In the genomic region with DNA sequence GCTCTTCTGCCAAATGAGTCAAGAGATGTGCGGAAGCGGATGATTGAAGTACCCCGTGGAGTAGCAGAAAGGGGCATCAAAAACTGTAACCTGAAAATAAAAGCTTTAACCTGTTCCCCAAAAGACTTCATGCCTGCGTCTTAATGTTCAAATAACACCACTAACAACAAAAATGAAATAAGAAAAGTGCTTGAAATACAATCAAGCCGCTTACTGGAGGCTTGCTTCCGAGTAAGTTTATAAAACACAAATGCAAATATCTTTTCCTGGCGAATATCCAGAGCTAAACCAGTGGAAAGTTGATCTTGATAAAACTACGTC, we compare ENCODE assay signal across 12 cellular contexts. TPM values are rescaled to one million over a fixed set of nuclear protein-coding genes. Genes with fewer than 3 reads are reported as not detected.
DNase-seq lines count a peak whose midpoint lies in the region; ATAC-seq, FAIRE-seq and TF ChIP-seq lines count a peak whose summit lies in the region.
"Had no signal": no experiment of that assay in that cellular context is flagged by ENCODE, and none has a peak within 500 bp of the region (broad histone marks: within the 10 kb centered on the region; RNA-seq: fewer than 3 reads in every experiment).

No MANE protein-coding gene starts in this region.

- no TSS peak for BruUV-seq in PC-3 (replicated peaks; lab: Mats Ljungman, UMichigan)

- H3K9me3 Mint-ChIP-seq in CD4-positive, alpha-beta memory T cell, result peaks cover 0 to 5% (median 0%) of the 10 kb centered on the region in 8 donors
- H3K9me3 Mint-ChIP-seq in natural killer cell, result no peaks in the 10 kb centered on the region

- H3K4me1 ChIP-seq in CD4-positive, alpha-beta memory T cell (ENCODE audit: insufficient read depth, low read length), result peaks cover 50% of the 10 kb centered on the region
- H3K4me1 ChIP-seq in HEK293 (ENCODE audit: control insufficient read depth, insufficient read depth, low read length), result peaks cover 9% of the 10 kb centered on the region
- peaks cover 13% of the 10 kb centered on the region; the same call in 1 of the 2 replicates for H3K4me1 ChIP-seq in PC-3 (ENCODE audit: insufficient read depth, low read length)

- no peaks in the 10 kb centered on the region for H3F3A ChIP-seq in PC-3 (ENCODE audit: low read length, unreplicated experiment)

- no peaks in the 10 kb centered on the region for H3K9me3 ChIP-seq in CD4-positive, alpha-beta memory T cell (ENCODE audit: control insufficient read depth in 1 of 2, low read length in 2 of 2)
- H3K9me3 ChIP-seq in HEK293 (ENCODE audit: control insufficient read depth, insufficient read depth, low read depth, low read length), result no peaks in the 10 kb centered on the region
- H3K9me3 ChIP-seq in PC-3 (ENCODE audit: low read length), result no peaks in the 10 kb centered on the region

- DNase-seq in CD4-positive, alpha-beta memory T cell, result no peak
- DNase-seq in bronchial epithelial cell (ENCODE audit: low read depth) (no peak), natural killer cell (no peak), T-helper 9 cell (no peak), NCI-H1436 (lab: John Stamatoyannopoulos, UW) (no peak), PC-3 (no peak)
- DNase-seq: anterior cingulate cortex; DND-41; stimulated activated CD4-positive, alpha-beta T cell treated with anti-CD3 and anti-CD28 coated beads, Interleukin-12 subunit alpha, Interleukin-12 subunit beta, amount 100 ng/mL, for 4 hours had no signal

- H3K4me3 Mint-ChIP-seq in CD4-positive, alpha-beta memory T cell, result peak overlapping the region; percentile 21 to 78 (median 50)
- peak overlapping the region; percentile 68 for H3K4me3 Mint-ChIP-seq in natural killer cell

- H3K27me3 ChIP-seq in CD4-positive, alpha-beta memory T cell (ENCODE audit: insufficient read depth, low read length), result peaks cover 67% of the 10 kb centered on the region
- H3K27me3 ChIP-seq in bronchial epithelial cell (ENCODE audit: control insufficient read depth, insufficient read depth, low read length) (peaks cover 1% of the 10 kb centered on the region), PC-3 (ENCODE audit: low read length) (no peaks in the 10 kb centered on the region)

- no peaks in the 10 kb centered on the region for H3K9me2 ChIP-seq in PC-3 (replicated peaks; ENCODE audit: low read length)

- H3K27me3 Mint-ChIP-seq in CD4-positive, alpha-beta memory T cell, result peaks cover 57 to 59% of the 10 kb centered on the region in 2 donors
- H3K27me3 Mint-ChIP-seq in natural killer cell (ENCODE audit: low read depth in 2 of 2), result peaks cover 54 to 59% of the 10 kb centered on the region in 2 donors

- H3K27ac ChIP-seq in CD4-positive, alpha-beta memory T cell (ENCODE audit: low read depth, low read length), result no peak overlapping the region
- H3K27ac ChIP-seq in HEK293 (ENCODE audit: extremely low read depth, low read depth, low read length), result peak overlapping the region; percentile 100
- no peak overlapping the region for H3K27ac ChIP-seq in PC-3 (ENCODE audit: low read length)
- H3K27ac ChIP-seq: WERI-Rb-1 had no signal

- no peak overlapping the region for H3K9ac ChIP-seq in PC-3 (ENCODE audit: low read length)

- TF ChIP-seq CTCF in HEK293 (tag by site-specific recombination; IDR thresholded peaks at IDR 0.05) (no peak), bronchial epithelial cell (IDR thresholded peaks at IDR 0.05; ENCODE audit: insufficient read depth, low read length, severe bottlenecking) (no peak), natural killer cell (IDR thresholded peaks at IDR 0.05) (no peak), PC-3 (conservative IDR thresholded peaks at IDR 0.05; ENCODE audit: low read depth, low read length) (no peak)

- H3K79me2 ChIP-seq in PC-3 (ENCODE audit: low read length), result peaks cover 16% of the 10 kb centered on the region

- ATAC-seq in natural killer cell (no peak), GM21515 (IDR thresholded peaks at IDR 0.05; ENCODE audit: unreplicated experiment) (no peak), PC-3 (no peak)

- no peak for FAIRE-seq in bronchial epithelial cell (lab: Jason Lieb, UNC)

- no peak overlapping the region for H3K4me3 ChIP-seq in CD4-positive, alpha-beta memory T cell (ENCODE audit: low read length in 2 of 2)
- H3K4me3 ChIP-seq in HEK293 (ENCODE audit: low read depth, low read length), result no peak overlapping the region
- peak overlapping the region; percentile 0 for H3K4me3 ChIP-seq in bronchial epithelial cell (ENCODE audit: low read depth, low read length)
- no peak overlapping the region for H3K4me3 ChIP-seq in PC-3 (ENCODE audit: low read length)

- H3K4me2 ChIP-seq in PC-3 (ENCODE audit: low read length), result no peak overlapping the region

- peaks cover 26 to 56% (median 35%) of the 10 kb centered on the region in 4 donors for H3K4me1 Mint-ChIP-seq in CD4-positive, alpha-beta memory T cell
- peaks cover 38 to 41% of the 10 kb centered on the region in 2 donors for H3K4me1 Mint-ChIP-seq in natural killer cell

- H3K36me3 ChIP-seq in CD4-positive, alpha-beta memory T cell (ENCODE audit: insufficient read depth, low read length), result no peaks in the 10 kb centered on the region
- H3K36me3 ChIP-seq in HEK293 (ENCODE audit: control insufficient read depth in 2 of 2, insufficient read depth in 1 of 2, low read length in 2 of 2) (peaks cover 4 to 16% of the 10 kb centered on the region in 2 experiments), bronchial epithelial cell (ENCODE audit: control insufficient read depth, insufficient read depth, low read length) (no peaks in the 10 kb centered on the region), PC-3 (ENCODE audit: low read depth, low read length) (no peaks in the 10 kb centered on the region)
- H3K36me3 ChIP-seq: WERI-Rb-1 had no signal

- H3K27ac Mint-ChIP-seq in CD4-positive, alpha-beta memory T cell, result peak overlapping the region in 1 of 7 donors; percentile 10
- no peak overlapping the region for H3K27ac Mint-ChIP-seq in natural killer cell

- peaks cover 2% of the 10 kb centered on the region; the same call in 1 of the 2 replicates for H4K20me1 ChIP-seq in PC-3 (ENCODE audit: low read length)

- no peak overlapping the region for H2AFZ ChIP-seq in PC-3 (ENCODE audit: low read length)

- H3K36me3 Mint-ChIP-seq in CD4-positive, alpha-beta memory T cell, result peaks cover 0 to 2% of the 10 kb centered on the region in 2 donors
- H3K36me3 Mint-ChIP-seq in natural killer cell, result no peaks in the 10 kb centered on the region

- CTCF ChIA-PET in CD4-positive, alpha-beta memory T cell (lab: Charles Lee; ENCODE audit: partially characterized antibody), result interaction anchor here (0.7 to 4.4 kb wide), 12 partner anchors 10 to 1143 kb away, joined by 3 to 36 read pairs (median 5); a partner anchor contains a TSS
- CTCF ChIA-PET in HEK293 (lab: Yijun Ruan, JAX), result interaction anchor here (0.7 to 2.9 kb wide), 6 partner anchors 10 to 1027 kb away, joined by 4 to 23 read pairs (median 6); no protein-coding TSS in a partner anchor
- CTCF ChIA-PET in PC-3 (lab: Charles Lee), result no interaction called here

- intact Hi-C loops in CD4-positive, alpha-beta memory T cell (cut with micrococcal nuclease), result no loop called here
- intact Hi-C loops in natural killer cell (cut with micrococcal nuclease), result no loop called here
- intact Hi-C loops in PC-3 (cut with micrococcal nuclease), result no loop called here

- POLR2A ChIA-PET in CD4-positive, alpha-beta memory T cell (lab: Charles Lee; ENCODE audit: partially characterized antibody), result interaction anchor here (2.4 kb wide), 1 partner anchor 1027 kb away, joined by 7 read pairs; no protein-coding TSS in a partner anchor
- POLR2A ChIA-PET in HEK293 (lab: Yijun Ruan, JAX) (interaction anchor here (0.6 to 1.0 kb wide), 2 partner anchors 9 to 191 kb away, joined by 3 read pairs; no protein-coding TSS in a partner anchor), PC-3 (lab: Charles Lee; ENCODE audit: unreplicated experiment) (interaction anchor here (0.5 kb wide), 1 partner anchor 30 kb away, joined by 3 read pairs; no protein-coding TSS in a partner anchor)

TF ChIP-seq in HEK293, 187 proteins besides CTCF, POLR2A, EP300 and RAD21:
- TF ChIP-seq, protein P1, sequence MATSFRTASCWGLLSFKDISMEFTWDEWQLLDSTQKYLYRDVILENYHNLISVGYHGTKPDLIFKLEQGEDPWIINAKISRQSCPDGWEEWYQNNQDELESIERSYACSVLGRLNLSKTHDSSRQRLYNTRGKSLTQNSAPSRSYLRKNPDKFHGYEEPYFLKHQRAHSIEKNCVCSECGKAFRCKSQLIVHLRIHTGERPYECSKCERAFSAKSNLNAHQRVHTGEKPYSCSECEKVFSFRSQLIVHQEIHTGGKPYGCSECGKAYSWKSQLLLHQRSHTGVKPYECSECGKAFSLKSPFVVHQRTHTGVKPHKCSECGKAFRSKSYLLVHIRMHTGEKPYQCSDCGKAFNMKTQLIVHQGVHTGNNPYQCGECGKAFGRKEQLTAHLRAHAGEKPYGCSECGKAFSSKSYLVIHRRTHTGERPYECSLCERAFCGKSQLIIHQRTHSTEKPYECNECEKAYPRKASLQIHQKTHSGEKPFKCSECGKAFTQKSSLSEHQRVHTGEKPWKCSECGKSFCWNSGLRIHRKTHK (tag by site-specific recombination; IDR thresholded peaks at IDR 0.05), result no peak
- no peak for TF ChIP-seq OSR2 (tag by site-specific recombination; IDR thresholded peaks at IDR 0.05)
- TF ChIP-seq ZSCAN23 (tag by site-specific recombination; IDR thresholded peaks at IDR 0.05), result no peak
- TF ChIP-seq, protein P2, sequence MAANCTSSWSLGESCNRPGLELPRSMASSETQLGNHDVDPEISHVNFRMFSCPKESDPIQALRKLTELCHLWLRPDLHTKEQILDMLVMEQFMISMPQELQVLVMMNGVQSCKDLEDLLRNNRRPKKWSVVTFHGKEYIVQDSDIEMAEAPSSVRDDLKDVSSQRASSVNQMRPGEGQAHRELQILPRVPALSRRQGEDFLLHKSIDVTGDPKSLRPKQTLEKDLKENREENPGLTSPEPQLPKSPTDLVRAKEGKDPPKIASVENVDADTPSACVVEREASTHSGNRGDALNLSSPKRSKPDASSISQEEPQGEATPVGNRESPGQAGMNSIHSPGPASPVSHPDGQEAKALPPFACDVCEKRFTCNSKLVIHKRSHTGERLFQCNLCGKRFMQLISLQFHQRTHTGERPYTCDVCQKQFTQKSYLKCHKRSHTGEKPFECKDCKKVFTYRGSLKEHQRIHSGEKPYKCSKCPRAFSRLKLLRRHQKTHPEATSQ (tag by site-specific recombination; IDR thresholded peaks at IDR 0.05), result no peak
- TF ChIP-seq GLIS1 (tag by site-specific recombination; IDR thresholded peaks at IDR 0.05), result no peak
- no peak for TF ChIP-seq ZNF2 (tag by site-specific recombination; IDR thresholded peaks at IDR 0.05)
TF ChIP-seq in HEK293: peak in this region for 0.

RNA-seq across cellular contexts. Expression of a gene that starts 2.5 kb away (rescaled TPM):
- not detected for total RNA-seq in CD4-positive, alpha-beta memory T cell
- not detected for polyA plus RNA-seq in CD4-positive, alpha-beta memory T cell
- total RNA-seq in bronchial epithelial cell (3.5 and 3.7 TPM in 2 replicates), natural killer cell (under 1 TPM in 2 of 3 donors, not detected in 1; 0.16 to 0.21 TPM), PC-3 (2014; rRNA removed) (7.3 and 12.0 TPM in 2 replicates)
